ENCODE assay signal across 19 cellular contexts in genomic region chr3:188042466-188042865, GRCh38.
DNase-seq lines count a peak whose midpoint lies in the region; ATAC-seq and TF ChIP-seq lines count a peak whose summit lies in the region.
"Had no signal": no experiment of that assay in that cellular context is flagged by ENCODE, and none has a peak within 500 bp of the region (broad histone marks: within the 10 kb centered on the region; RNA-seq: fewer than 3 reads in every experiment).

No MANE protein-coding gene starts in this region.

- peaks cover 45 to 46% of the 10 kb centered on the region in 2 donors for H3K4me1 Mint-ChIP-seq in natural killer cell treated with Interleukin-12 subunit alpha and Interleukin-12 subunit beta and Interleukin-15 and Interleukin-18, amount 100 ng/mL, for 72 hours (ENCODE audit: low read depth in 2 of 2)
- H3K4me1 Mint-ChIP-seq in natural killer cell, result peaks cover 31 to 32% of the 10 kb centered on the region in 2 donors
- H3K4me1 Mint-ChIP-seq: IgD-negative memory B cell had no signal

- no peak overlapping the region for H3K4me3 Mint-ChIP-seq in natural killer cell treated with Interleukin-12 subunit alpha and Interleukin-12 subunit beta and Interleukin-15 and Interleukin-18, amount 100 ng/mL, for 72 hours
- H3K4me3 Mint-ChIP-seq in natural killer cell, result no peak overlapping the region
- H3K4me3 Mint-ChIP-seq: CD4-positive, CD25-positive, alpha-beta regulatory T cell; CD8-positive, alpha-beta memory T cell; IgD-negative memory B cell had no signal

- H3K27me3 Mint-ChIP-seq in natural killer cell treated with Interleukin-12 subunit alpha and Interleukin-12 subunit beta and Interleukin-15 and Interleukin-18, amount 100 ng/mL, for 72 hours, result peaks cover 18 to 21% of the 10 kb centered on the region in 2 donors
- H3K27me3 Mint-ChIP-seq in natural killer cell (ENCODE audit: low read depth in 2 of 2), result peaks cover 16 to 46% of the 10 kb centered on the region in 2 donors

- ATAC-seq in natural killer cell treated with Interleukin-12 subunit alpha and Interleukin-12 subunit beta and Interleukin-15 and Interleukin-18, amount 100 ng/mL, for 72 hours, result no peak
- ATAC-seq in natural killer cell (no peak), left cardiac atrium (peak; percentile 53 to 60), sciatic nerve (peak; percentile 65), GM19397 (IDR thresholded peaks at IDR 0.05; ENCODE audit: unreplicated experiment) (no peak)

- H3K36me3 Mint-ChIP-seq in natural killer cell treated with Interleukin-12 subunit alpha and Interleukin-12 subunit beta and Interleukin-15 and Interleukin-18, amount 100 ng/mL, for 72 hours, result peaks cover 16% of the 10 kb centered on the region
- H3K36me3 Mint-ChIP-seq in natural killer cell, result no peaks in the 10 kb centered on the region
- H3K36me3 Mint-ChIP-seq: CD4-positive, CD25-positive, alpha-beta regulatory T cell; CD8-positive, alpha-beta memory T cell; IgD-negative memory B cell had no signal

- no peak for DNase-seq in natural killer cell treated with Interleukin-12 subunit alpha and Interleukin-12 subunit beta and Interleukin-15 and Interleukin-18, amount 100 ng/mL, for 72 hours (ENCODE audit: low spot score)
- DNase-seq in natural killer cell (no peak), left cardiac atrium (no peak), sciatic nerve (ENCODE audit: low spot score) (no peak), cerebellum (ENCODE audit: low spot score) (no peak)
- no peak for DNase-seq in activated CD4-positive, alpha-beta T cell treated with anti-CD3 and anti-CD28 coated beads, Interleukin-2, amount 50 U/mL, for 4 hours
- DNase-seq: ACHN; BE2C; C1 segment of cervical spinal cord; CD4-positive, CD25-positive, alpha-beta regulatory T cell; CD8-positive, alpha-beta memory T cell; COR-L47; DMS 273 treated with DMSO at 0.1 percent for 48 hours; DMS53; DND-41; GM23248; HCEC 1CT had no signal

- H3K27ac Mint-ChIP-seq in natural killer cell treated with Interleukin-12 subunit alpha and Interleukin-12 subunit beta and Interleukin-15 and Interleukin-18, amount 100 ng/mL, for 72 hours, result peak overlapping the region; percentile 2 to 64
- no peak overlapping the region for H3K27ac Mint-ChIP-seq in natural killer cell
- H3K27ac Mint-ChIP-seq: CD4-positive, CD25-positive, alpha-beta regulatory T cell; IgD-negative memory B cell had no signal

- intact Hi-C loops in natural killer cell (cut with micrococcal nuclease) (no loop called here), left cardiac atrium (cut with DNase I) (no loop called here), sciatic nerve (cut with DNase I) (no loop called here)

- H3K9me3 Mint-ChIP-seq in natural killer cell treated with Interleukin-12 subunit alpha and Interleukin-12 subunit beta and Interleukin-15 and Interleukin-18, amount 100 ng/mL, for 72 hours, result peaks cover 7% of the 10 kb centered on the region
- H3K9me3 Mint-ChIP-seq in natural killer cell, result no peaks in the 10 kb centered on the region
- H3K9me3 Mint-ChIP-seq: CD8-positive, alpha-beta memory T cell; IgD-negative memory B cell had no signal

- TF ChIP-seq CTCF in natural killer cell (IDR thresholded peaks at IDR 0.05), result no peak

Comparison
In these comparisons a context has a peak if more than half of its experiments do, and no peak if none do; other contexts are left out.
1. H3K27ac Mint-ChIP-seq: peak in natural killer cell treated with Interleukin-12 subunit alpha and Interleukin-12 subunit beta and Interleukin-15 and Interleukin-18, amount 100 ng/mL, for 72 hours (2 of 2); none in natural killer cell (0 of 2).
2. ATAC-seq: peak in left cardiac atrium (2 of 2) and sciatic nerve (single experiment); none in natural killer cell treated with Interleukin-12 subunit alpha and Interleukin-12 subunit beta and Interleukin-15 and Interleukin-18, amount 100 ng/mL, for 72 hours (0 of 2), natural killer cell (0 of 3) and GM19397 (single experiment).